ENCODE assay signal across 20 cellular contexts in the genomic region with DNA sequence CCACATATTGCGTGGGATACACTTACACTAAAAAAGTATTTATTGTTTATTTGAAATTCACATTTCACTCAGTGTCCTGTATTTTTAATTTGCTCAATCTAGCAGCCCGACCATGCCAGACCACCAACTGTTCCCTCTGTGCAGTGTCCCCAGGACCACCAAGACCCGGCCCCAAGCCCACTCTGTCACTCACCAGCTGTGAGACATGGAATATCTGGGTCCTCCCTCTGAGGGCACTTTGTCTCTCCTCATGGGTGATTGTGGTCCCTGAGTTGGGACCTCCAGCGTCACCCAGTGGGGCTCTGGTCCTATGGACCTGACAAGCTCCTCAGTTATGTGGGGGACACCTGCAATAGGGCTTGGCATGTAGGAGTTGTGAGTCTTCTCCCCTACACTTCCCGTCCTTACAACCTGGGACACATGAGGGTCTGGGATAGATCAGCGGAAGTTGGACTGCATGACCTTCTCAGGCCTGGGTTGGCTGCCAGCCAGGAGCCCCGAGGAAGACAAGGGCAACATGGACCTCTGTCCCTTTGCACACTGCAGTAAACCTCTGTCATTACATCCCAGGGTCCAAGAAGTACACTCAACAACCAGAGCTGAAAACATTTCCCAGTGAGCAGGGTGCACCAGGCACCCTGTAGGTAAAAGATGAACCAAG. TPM values are rescaled to one million over a fixed set of nuclear protein-coding genes. Genes with fewer than 3 reads are reported as not detected.
"Had no signal": no experiment of that assay in that cellular context is flagged by ENCODE, and none has a peak within 500 bp of the region (broad histone marks: within the 10 kb centered on the region; RNA-seq: fewer than 3 reads in every experiment).

No MANE protein-coding gene starts in this region.

- ATAC-seq: gastroesophageal sphincter had no signal

- H3K27me3 Mint-ChIP-seq: activated CD4-positive, alpha-beta T cell treated with anti-CD3 and anti-CD28 coated beads for 36 hours; activated T-cell treated with anti-CD3 and anti-CD28 coated beads, Interleukin-2, amount 50 U/mL, for 24 hours had no signal

- DNase-seq: activated gamma-delta T cell; activated T-cell treated with anti-CD3 and anti-CD28 coated beads, Interleukin-2, amount 50 U/mL, for 24 hours; brain microvascular endothelial cell; cerebellar nuclear complex; endodermal cell; islet precursor cell; mammary epithelial cell; stomach; testis; upper lobe of left lung had no signal

- H3K4me3 Mint-ChIP-seq: activated CD4-positive, alpha-beta T cell treated with anti-CD3 and anti-CD28 coated beads for 36 hours; activated T-cell treated with anti-CD3 and anti-CD28 coated beads, Interleukin-2, amount 50 U/mL, for 24 hours; endodermal cell; T-helper 1 cell treated with Interleukin-12 subunit alpha and Interleukin-12 subunit beta and Interleukin-4 antibody, amounts not matched to agents 30 μg/mL and 1 μg/mL, for 36 hours had no signal

- H3K27ac Mint-ChIP-seq: activated CD4-positive, alpha-beta T cell treated with anti-CD3 and anti-CD28 coated beads for 36 hours; endodermal cell had no signal

- H3K4me1 Mint-ChIP-seq: endodermal cell had no signal

- H3K36me3 Mint-ChIP-seq: activated naive CD8-positive, alpha-beta T cell; naive thymus-derived CD4-positive, alpha-beta T cell had no signal

- H3K9me3 Mint-ChIP-seq: activated CD4-positive, alpha-beta memory T cell treated with anti-CD3 and anti-CD28 coated beads, Interleukin-2, amount 10 ng/mL, durations not matched to agents 7 days and 5 days; activated T-cell treated with anti-CD3 and anti-CD28 coated beads, Interleukin-2, amount 50 U/mL, for 24 hours; endodermal cell; T-helper 1 cell treated with Interleukin-12 subunit alpha and Interleukin-12 subunit beta and Interleukin-4 antibody, amounts not matched to agents 30 μg/mL and 1 μg/mL, for 36 hours had no signal

RNA-seq across cellular contexts. Expression of a gene that starts 12.1 kb away (rescaled TPM):
- total RNA-seq: activated CD4-positive, alpha-beta memory T cell treated with anti-CD3 and anti-CD28 coated beads, Interleukin-2, amount 10 ng/mL, durations not matched to agents 7 days and 5 days; activated CD4-positive, alpha-beta T cell treated with anti-CD3 and anti-CD28 coated beads for 36 hours; dermis microvascular lymphatic vessel endothelial cell; epithelial cell of proximal tubule; mammary epithelial cell; mononuclear cell; naive thymus-derived CD4-positive, alpha-beta T cell; smooth muscle cell; upper lobe of left lung had no signal
